13 cellular contexts compared by ENCODE assay signal in genomic region chr11:46291441-46292143, GRCh38. TPM values are rescaled to one million over a fixed set of nuclear protein-coding genes. Genes with fewer than 3 reads are reported as not detected.
DNase-seq lines count a peak whose midpoint lies in the region; ATAC-seq and TF ChIP-seq lines count a peak whose summit lies in the region.
"Had no signal": no experiment of that assay in that cellular context is flagged by ENCODE, and none has a peak within 500 bp of the region (broad histone marks: within the 10 kb centered on the region; RNA-seq: fewer than 3 reads in every experiment).

No MANE protein-coding gene starts in this region.

- no peak overlapping the region for H2BK15ac ChIP-seq in H9 (ENCODE audit: low read depth, low read length)

- H3K4ac ChIP-seq in H9 (ENCODE audit: low read depth, low read length), result peak overlapping the region; percentile 21; the same call in 1 of the 2 replicates

- no CpG with 5 or more reads among the region's 10 CpGs for WGBS in H9 (ENCODE audit: extremely low coverage, insufficient read length, low lambda C conversion rate)
- WGBS in stomach, 5 donors, result 29 to 47% (median 38%) methylated on average over 10 of the region's 10 CpGs

- H3K9me3 Mint-ChIP-seq in H9, result no peaks in the 10 kb centered on the region; a peak in 1 of 5 replicates
- H3K9me3 Mint-ChIP-seq in activated T-helper 17 cell treated with anti-CD3 and anti-CD28 coated beads, Interleukin-2, amount 50 U/mL, for 72 hours, result no peaks in the 10 kb centered on the region
- H3K9me3 Mint-ChIP-seq: IgD-negative memory B cell; natural killer cell treated with Interleukin-12 subunit alpha and Interleukin-12 subunit beta and Interleukin-15 and Interleukin-18, amount 100 ng/mL, for 72 hours had no signal

- H2BK120ac ChIP-seq in H9 (ENCODE audit: low read depth, low read length, poor library complexity, severe bottlenecking), result no peak overlapping the region

- no peak for ATAC-seq in activated T-helper 17 cell treated with anti-CD3 and anti-CD28 coated beads, Interleukin-2, amount 50 U/mL, for 72 hours (replicated peaks)
- ATAC-seq: body of pancreas; natural killer cell treated with Interleukin-12 subunit alpha and Interleukin-12 subunit beta and Interleukin-15 and Interleukin-18, amount 100 ng/mL, for 72 hours had no signal

- H3K27ac Mint-ChIP-seq in H9, result peak overlapping the region in 2 of 3 experiments; percentile 91 to 98; a peak in 6 of 7 replicates
- H3K27ac Mint-ChIP-seq in activated T-helper 17 cell treated with anti-CD3 and anti-CD28 coated beads, Interleukin-2, amount 50 U/mL, for 72 hours, result no peak overlapping the region
- H3K27ac Mint-ChIP-seq: IgD-negative memory B cell; natural killer cell treated with Interleukin-12 subunit alpha and Interleukin-12 subunit beta and Interleukin-15 and Interleukin-18, amount 100 ng/mL, for 72 hours had no signal

- H2AK5ac ChIP-seq in H9 (ENCODE audit: insufficient read length, low read length), result no peak overlapping the region

- H2BK20ac ChIP-seq in H9 (ENCODE audit: low read depth, low read length, poor library complexity, severe bottlenecking), result no peak overlapping the region

- TF ChIP-seq CTCF in H9 (conservative IDR thresholded peaks at IDR 0.05) (no peak), stomach (IDR thresholded peaks at IDR 0.05) (no peak)

- no peak overlapping the region for H4K91ac ChIP-seq in H9 (ENCODE audit: insufficient read length, low read depth, low read length)

- H3K4me2 ChIP-seq in H9 (ENCODE audit: insufficient read depth, insufficient read length, low read length), result no peak overlapping the region

- H3K36me3 ChIP-seq in stomach, result peaks cover 0 to 9% (median 4%) of the 10 kb centered on the region in 4 donors

- no peak overlapping the region for H3K14ac ChIP-seq in H9 (ENCODE audit: insufficient read depth, low read length)

- DNase-seq in H9, result no peak
- DNase-seq in amniotic stem cell (lab: John Stamatoyannopoulos, UW), result peak; percentile 14
- DNase-seq in iris pigment epithelial cell (ENCODE audit: low read depth), result peak; percentile 83
- peak; percentile 50 for DNase-seq in stomach
- no peak for DNase-seq in activated effector memory CD4-positive, alpha-beta T cell treated with anti-CD3 and anti-CD28 coated beads, Interleukin-2, amount 50 U/mL, for 16 hours
- no peak for DNase-seq in H4 (ENCODE audit: low spot score)
- no peak for DNase-seq in epidermal melanocyte (ENCODE audit: insufficient read length, low spot score)
- DNase-seq: body of pancreas, DMS153, NCI-H345 had no signal

- H3K4me3 ChIP-seq in stomach, result no peak overlapping the region
- H3K4me3 ChIP-seq: body of pancreas had no signal

- H2BK5ac ChIP-seq in H9 (ENCODE audit: insufficient read length, low read length), result no peak overlapping the region

- TF ChIP-seq EP300 in stomach (IDR thresholded peaks at IDR 0.05), result no peak

- no peak overlapping the region for H2AFZ ChIP-seq in H9 (ENCODE audit: low read length)

- no peak overlapping the region for H3K56ac ChIP-seq in H9 (ENCODE audit: insufficient read length, low read depth, low read length)

- H3K27ac ChIP-seq in H9 (ENCODE audit: insufficient read length, low read depth, low read length) (no peak overlapping the region), stomach (peak overlapping the region; percentile 54 to 76 (median 67))

- H4K8ac ChIP-seq in H9 (replicated peaks; ENCODE audit: insufficient read length, low read depth, low read length), result no peak overlapping the region

- no peak overlapping the region for H3K9ac ChIP-seq in H9 (ENCODE audit: extremely low read depth, insufficient read length, low read length)

- peaks cover 15% of the 10 kb centered on the region for H3K4me1 ChIP-seq in H9 (ENCODE audit: insufficient read depth, low read length)
- peaks cover 64 to 85% (median 74%) of the 10 kb centered on the region in 4 donors for H3K4me1 ChIP-seq in stomach

- H4K20me1 ChIP-seq in H9 (ENCODE audit: control insufficient read depth, insufficient read depth, insufficient read length), result no peaks in the 10 kb centered on the region

- H3K27me3 ChIP-seq in H9 (ENCODE audit: insufficient read depth, low read length) (no peaks in the 10 kb centered on the region), stomach (peaks cover 0 to 13% (median 0%) of the 10 kb centered on the region in 3 donors)
- H3K27me3 ChIP-seq: body of pancreas had no signal

- no peak overlapping the region for H2BK12ac ChIP-seq in H9 (ENCODE audit: insufficient read length, low read depth, low read length)

- intact Hi-C loops in stomach (cut with DNase I; ENCODE audit: low total_unique reads), result no loop called here

- no peak overlapping the region for H4K5ac ChIP-seq in H9 (ENCODE audit: insufficient read length, low read depth, low read length)

- no peaks in the 10 kb centered on the region for H3K36me3 Mint-ChIP-seq in H9 (ENCODE audit: insufficient read depth in 1 of 3, low read depth in 3 of 3)
- no peaks in the 10 kb centered on the region for H3K36me3 Mint-ChIP-seq in activated T-helper 17 cell treated with anti-CD3 and anti-CD28 coated beads, Interleukin-2, amount 50 U/mL, for 72 hours (ENCODE audit: low read depth)
- H3K36me3 Mint-ChIP-seq: IgD-negative memory B cell; natural killer cell treated with Interleukin-12 subunit alpha and Interleukin-12 subunit beta and Interleukin-15 and Interleukin-18, amount 100 ng/mL, for 72 hours had no signal

- peaks cover 31 to 55% of the 10 kb centered on the region in 2 experiments for H3K4me1 Mint-ChIP-seq in H9
- H3K4me1 Mint-ChIP-seq in activated T-helper 17 cell treated with anti-CD3 and anti-CD28 coated beads, Interleukin-2, amount 50 U/mL, for 72 hours, result no peaks in the 10 kb centered on the region
- H3K4me1 Mint-ChIP-seq: IgD-negative memory B cell had no signal

- no peaks in the 10 kb centered on the region for H3K9me3 ChIP-seq in H9 (ENCODE audit: control insufficient read depth, low read depth, low read length)
- H3K9me3 ChIP-seq in stomach, result no peaks in the 10 kb centered on the region
- H3K9me3 ChIP-seq: body of pancreas had no signal

- H3K79me1 ChIP-seq in H9 (ENCODE audit: insufficient read depth, low read depth, low read length, poor library complexity, severe bottlenecking), result no peaks in the 10 kb centered on the region

- no peak overlapping the region for H3T11ph ChIP-seq in H9 (ENCODE audit: low read length)

- no peaks in the 10 kb centered on the region; the same call in 1 of the 2 replicates for H3K27me3 Mint-ChIP-seq in H9 (ENCODE audit: low read depth)
- peaks cover 5% of the 10 kb centered on the region for H3K27me3 Mint-ChIP-seq in activated T-helper 17 cell treated with anti-CD3 and anti-CD28 coated beads, Interleukin-2, amount 50 U/mL, for 72 hours

- H3K18ac ChIP-seq in H9 (ENCODE audit: insufficient read length, low read depth, low read length), result no peak overlapping the region

- H3K23ac ChIP-seq in H9 (ENCODE audit: insufficient read length, low read depth, low read length), result no peak overlapping the region

- TF ChIP-seq POLR2A in stomach (IDR thresholded peaks at IDR 0.05), result no peak

- peaks cover 12% of the 10 kb centered on the region for H3K23me2 ChIP-seq in H9 (ENCODE audit: insufficient read length, low read depth, low read length, poor library complexity, severe bottlenecking)

- H3K4me3 Mint-ChIP-seq in H9, result 0 out of 5 replicates have a peak overlapping the region, but pooled peaks of 1 of the 2 experiments have one; percentile 34
- H3K4me3 Mint-ChIP-seq in activated T-helper 17 cell treated with anti-CD3 and anti-CD28 coated beads, Interleukin-2, amount 50 U/mL, for 72 hours, result no peak overlapping the region
- H3K4me3 Mint-ChIP-seq: IgD-negative memory B cell; natural killer cell treated with Interleukin-12 subunit alpha and Interleukin-12 subunit beta and Interleukin-15 and Interleukin-18, amount 100 ng/mL, for 72 hours had no signal

- H3K79me2 ChIP-seq in H9 (ENCODE audit: insufficient read depth, low read length), result no peaks in the 10 kb centered on the region

RNA-seq across cellular contexts. Expression of gene CREB3L1, which starts 14.1 kb away (rescaled TPM):
- total RNA-seq in H9 (2021), result 2.6 and 3.3 TPM in 2 replicates
- total RNA-seq in stomach, result 100 to 1,000 TPM in 1 of 5 donors, 10 to 100 TPM in 4; 21.0 to 125 (median 54.2) TPM
- polyA plus RNA-seq in stomach, result 10 to 100 TPM; 39.4 to 59.3 (median 40.8) TPM
- 0.60 and 1.3 TPM in 2 replicates for total RNA-seq in H4 (2014; rRNA removed; shearing (Covaris generic))
- not detected for total RNA-seq in activated T-helper 17 cell treated with anti-CD3 and anti-CD28 coated beads, Interleukin-2, amount 50 U/mL, for 72 hours
- total RNA-seq: natural killer cell treated with Interleukin-12 subunit alpha and Interleukin-12 subunit beta and Interleukin-15 and Interleukin-18, amount 100 ng/mL, for 72 hours had no signal
- polyA plus RNA-seq: IgD-negative memory B cell had no signal

RNA-seq across cellular contexts. Expression of gene DGKZ, which starts 55.7 kb away (rescaled TPM):
- total RNA-seq in H9 (2021) (68.8 and 68.9 TPM in 2 replicates), stomach (100 to 1,000 TPM in 3 of 5 donors, 10 to 100 TPM in 2; 24.0 to 405 (median 102) TPM)
- 10 to 100 TPM; 26.9 to 47.5 (median 35.0) TPM for polyA plus RNA-seq in stomach
- total RNA-seq in H4 (2014; rRNA removed; shearing (Covaris generic)), result 25.3 and 38.9 TPM in 2 replicates
- total RNA-seq in activated T-helper 17 cell treated with anti-CD3 and anti-CD28 coated beads, Interleukin-2, amount 50 U/mL, for 72 hours, result 100 to 1,000 TPM in 1 of 2 donors, 10 to 100 TPM in 1; 78.9 to 100 TPM

Comparison
In these comparisons a context has a peak if more than half of its experiments do, and no peak if none do; other contexts are left out.
1. DNase-seq: peak in amniotic stem cell (single experiment), iris pigment epithelial cell (single experiment) and stomach (single experiment); none in H9 (single experiment), activated effector memory CD4-positive, alpha-beta T cell treated with anti-CD3 and anti-CD28 coated beads, Interleukin-2, amount 50 U/mL, for 16 hours (single experiment), H4 (single experiment) and epidermal melanocyte (single experiment).